Comparison of ENCODE assay signal across 19 cellular contexts in genomic region chr1:30446100-30446499, GRCh38.
"Had no signal": no experiment of that assay in that cellular context is flagged by ENCODE, and none has a peak within 500 bp of the region (broad histone marks: within the 10 kb centered on the region; RNA-seq: fewer than 3 reads in every experiment).

No MANE protein-coding gene starts in this region.

- H3K27me3 ChIP-seq: body of pancreas, colonic mucosa, suprapubic skin had no signal

- H3K9ac ChIP-seq: parathyroid adenoma had no signal

- H3K27me3 Mint-ChIP-seq: activated CD4-positive, alpha-beta memory T cell treated with anti-CD3 and anti-CD28 coated beads, Interleukin-2, amount 10 ng/mL, durations not matched to agents 7 days and 5 days; stimulated activated naive CD8-positive, alpha-beta T cell treated with anti-CD3 and anti-CD28 coated beads, Interleukin-15, Interleukin-2, amounts not matched to agents 100 ng/mL and 50 ng/mL, for 24 hours had no signal

- DNase-seq: activated CD4-positive, alpha-beta memory T cell treated with anti-CD3 and anti-CD28 coated beads, Interleukin-2, amount 10 ng/mL, durations not matched to agents 7 days and 5 days; activated CD4-positive, alpha-beta T cell treated with anti-CD3 and anti-CD28 coated beads for 36 hours; activated naive CD8-positive, alpha-beta T cell treated with anti-CD3 and anti-CD28 coated beads for 36 hours; activated T-cell treated with anti-CD3 and anti-CD28 coated beads, Interleukin-2, amount 50 U/mL, for 72 hours; amygdala; body of pancreas; central memory CD4-positive, alpha-beta T cell; colonic mucosa; foreskin fibroblast; hippocampal formation; kidney glomerular epithelial cell; midbrain; stimulated activated CD4-positive, alpha-beta T cell treated with anti-CD3 and anti-CD28 coated beads, Interleukin-4, amount 100 ng/mL, for 4 hours; stimulated activated CD8-positive, alpha-beta memory T cell treated with anti-CD3 and anti-CD28 coated beads, Interleukin-4, amount 100 ng/mL, for 48 hours; trophoblast cell; WERI-Rb-1 had no signal

- H3K4me3 ChIP-seq: body of pancreas, colonic mucosa, suprapubic skin had no signal

- H2AFZ ChIP-seq: parathyroid adenoma had no signal

- H3K9me3 ChIP-seq: body of pancreas, colonic mucosa, suprapubic skin had no signal

- H3K36me3 ChIP-seq: colonic mucosa, suprapubic skin, WERI-Rb-1 had no signal

- H3K79me2 ChIP-seq: parathyroid adenoma had no signal

- H3K9me3 Mint-ChIP-seq: activated CD4-positive, alpha-beta memory T cell treated with anti-CD3 and anti-CD28 coated beads, Interleukin-2, amount 10 ng/mL, durations not matched to agents 7 days and 5 days; activated naive CD8-positive, alpha-beta T cell treated with anti-CD3 and anti-CD28 coated beads for 36 hours; activated T-cell treated with anti-CD3 and anti-CD28 coated beads, Interleukin-2, amount 50 U/mL, for 72 hours had no signal

- H3K4me1 ChIP-seq: body of pancreas, colonic mucosa, parathyroid adenoma, suprapubic skin had no signal

- H3K27ac Mint-ChIP-seq: activated CD4-positive, alpha-beta memory T cell treated with anti-CD3 and anti-CD28 coated beads, Interleukin-2, amount 10 ng/mL, durations not matched to agents 7 days and 5 days; activated CD4-positive, alpha-beta T cell treated with anti-CD3 and anti-CD28 coated beads for 36 hours; activated naive CD8-positive, alpha-beta T cell treated with anti-CD3 and anti-CD28 coated beads for 36 hours; activated T-cell treated with anti-CD3 and anti-CD28 coated beads, Interleukin-2, amount 50 U/mL, for 72 hours; stimulated activated naive CD8-positive, alpha-beta T cell treated with anti-CD3 and anti-CD28 coated beads, Interleukin-15, Interleukin-2, amounts not matched to agents 100 ng/mL and 50 ng/mL, for 24 hours had no signal

- H3K4me3 Mint-ChIP-seq: activated CD4-positive, alpha-beta memory T cell treated with anti-CD3 and anti-CD28 coated beads, Interleukin-2, amount 10 ng/mL, durations not matched to agents 7 days and 5 days; activated CD4-positive, alpha-beta T cell treated with anti-CD3 and anti-CD28 coated beads for 36 hours; activated naive CD8-positive, alpha-beta T cell treated with anti-CD3 and anti-CD28 coated beads for 36 hours; activated T-cell treated with anti-CD3 and anti-CD28 coated beads, Interleukin-2, amount 50 U/mL, for 72 hours; stimulated activated naive CD8-positive, alpha-beta T cell treated with anti-CD3 and anti-CD28 coated beads, Interleukin-15, Interleukin-2, amounts not matched to agents 100 ng/mL and 50 ng/mL, for 24 hours had no signal

- H3K27ac ChIP-seq: body of pancreas, colonic mucosa, parathyroid adenoma, suprapubic skin, WERI-Rb-1 had no signal

- H3K36me3 Mint-ChIP-seq: activated naive CD8-positive, alpha-beta T cell treated with anti-CD3 and anti-CD28 coated beads for 36 hours had no signal

- H3K4me1 Mint-ChIP-seq: activated CD4-positive, alpha-beta memory T cell treated with anti-CD3 and anti-CD28 coated beads, Interleukin-2, amount 10 ng/mL, durations not matched to agents 7 days and 5 days; activated CD4-positive, alpha-beta T cell treated with anti-CD3 and anti-CD28 coated beads for 36 hours; activated naive CD8-positive, alpha-beta T cell treated with anti-CD3 and anti-CD28 coated beads for 36 hours had no signal
